In genomic region chr6:92339891-92340290, GRCh38 we compare ENCODE assay signal across 2 cellular contexts.
TF ChIP-seq lines count a peak whose summit lies in the region.

No MANE protein-coding gene starts in this region.

TF ChIP-seq in IMR-90, 13 proteins besides CTCF, POLR2A, EP300 and RAD21 (continued from another document):
- TF ChIP-seq ELK1 (IDR thresholded peaks at IDR 0.05; ENCODE audit: borderline replicate concordance, low read depth, low read length) (no peak), NFE2L2 (IDR thresholded peaks at IDR 0.05; ENCODE audit: low read depth, low read length) (no peak), RFX5 (IDR thresholded peaks at IDR 0.05; ENCODE audit: low read depth, low read length) (no peak), MAZ (IDR thresholded peaks at IDR 0.05; ENCODE audit: borderline replicate concordance, low read depth, low read length) (no peak), USF2 (IDR thresholded peaks at IDR 0.05; ENCODE audit: low read depth, low read length) (no peak), RCOR1 (IDR thresholded peaks at IDR 0.05; ENCODE audit: insufficient replicate concordance, low read length) (no peak), FOS (IDR thresholded peaks at IDR 0.05; ENCODE audit: low read depth, low read length) (no peak), CEBPB (IDR thresholded peaks at IDR 0.05; ENCODE audit: low read depth, low read length) (no peak), SMC3 (IDR thresholded peaks at IDR 0.05; ENCODE audit: low read depth, low read length) (no peak), CHD1 (IDR thresholded peaks at IDR 0.05; ENCODE audit: low read depth, low read length) (no peak), BHLHE40 (IDR thresholded peaks at IDR 0.05; ENCODE audit: low read depth, low read length) (no peak)

TF ChIP-seq in endothelial cell of umbilical vein, 7 proteins besides CTCF, POLR2A, EP300 and RAD21 (continued from another document):
- TF ChIP-seq GATA2 (IDR thresholded peaks at IDR 0.05; ENCODE audit: insufficient read depth, insufficient read length, low read depth, low read length): no peak
TF ChIP-seq in endothelial cell of umbilical vein: peak in this region for 0.
